Comparison of ENCODE assay signal across 8 cellular contexts in the genomic region with DNA sequence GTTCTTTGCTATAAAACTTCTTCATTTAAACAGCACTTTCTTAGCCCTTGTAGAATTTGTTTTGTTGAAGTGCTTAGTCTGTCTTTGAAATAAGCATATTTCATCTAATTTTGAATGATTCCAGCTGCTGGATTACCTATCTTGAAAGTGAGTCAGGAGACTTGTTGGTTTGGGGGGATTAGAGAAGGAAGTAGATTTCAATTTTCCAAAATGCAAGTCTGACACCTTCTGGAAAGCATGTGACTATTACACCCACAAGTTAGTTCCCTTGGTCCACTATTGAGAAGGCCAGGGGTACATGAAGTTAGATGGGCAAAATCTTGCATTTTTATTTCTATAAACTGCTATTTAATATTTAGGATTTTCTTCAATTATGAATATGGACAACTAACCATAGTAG.
DNase-seq lines count a peak whose midpoint lies in the region; ATAC-seq and TF ChIP-seq lines count a peak whose summit lies in the region.

No MANE protein-coding gene starts in this region.

- H3K27ac ChIP-seq in left lung = no peak overlapping the region

- ATAC-seq in left lung (peak; percentile 63), GM19328 (IDR thresholded peaks at IDR 0.05; ENCODE audit: unreplicated experiment) (no peak)

- TF ChIP-seq CTCF in left lung (IDR thresholded peaks at IDR 0.05) = peak in 1 of 2 donors; percentile 33

- peak; percentile 41 for DNase-seq in Ammon's horn (ENCODE audit: low spot score)
- DNase-seq in LHCN-M2 (ENCODE audit: low read depth) = peak; percentile 78
- DNase-seq in amniotic epithelial cell (ENCODE audit: low read depth) = peak; percentile 70
- DNase-seq in left lung = no peak
- DNase-seq in activated effector memory CD4-positive, alpha-beta T cell treated with anti-CD3 and anti-CD28 coated beads, Interleukin-2, amount 50 U/mL, for 16 hours = no peak
- DNase-seq in NCI-H1092 treated with DMSO at 0.1 percent for 48 hours (lab: John Stamatoyannopoulos, UW) = no peak
- DNase-seq in NCI-H146 (lab: John Stamatoyannopoulos, UW) = no peak

- intact Hi-C loops in left lung (cut with DNase I) = loop anchor here in 1 of 2 donors (10.0 kb wide), 1 partner anchor 123 kb away; no protein-coding TSS in a partner anchor

- no peaks in the 10 kb centered on the region for H3K9me3 ChIP-seq in left lung

- peaks cover 0 to 3% of the 10 kb centered on the region in 2 donors for H3K4me1 ChIP-seq in left lung

- no peaks in the 10 kb centered on the region for H3K27me3 ChIP-seq in left lung

- H3K36me3 ChIP-seq in left lung = no peaks in the 10 kb centered on the region

- H3K4me3 ChIP-seq in left lung = no peak overlapping the region

Comparison
In these comparisons a context has a peak if more than half of its experiments do, and no peak if none do; other contexts are left out.
1. DNase-seq: peak in Ammon's horn (single experiment), LHCN-M2 (single experiment) and amniotic epithelial cell (single experiment); none in left lung (0 of 2), activated effector memory CD4-positive, alpha-beta T cell treated with anti-CD3 and anti-CD28 coated beads, Interleukin-2, amount 50 U/mL, for 16 hours (single experiment), NCI-H1092 treated with DMSO at 0.1 percent for 48 hours (single experiment) and NCI-H146 (single experiment).